Comparison of ENCODE assay signal across 13 cellular contexts in genomic region chr1:23273450-23274133, GRCh38. TPM values are rescaled to one million over a fixed set of nuclear protein-coding genes. Genes with fewer than 3 reads are reported as not detected.
DNase-seq lines count a peak whose midpoint lies in the region; ATAC-seq, FAIRE-seq and TF ChIP-seq lines count a peak whose summit lies in the region.
"Had no signal": no experiment of that assay in that cellular context is flagged by ENCODE, and none has a peak within 500 bp of the region (broad histone marks: within the 10 kb centered on the region; RNA-seq: fewer than 3 reads in every experiment).

No MANE protein-coding gene starts in this region.

- in situ Hi-C loops in HepG2 (cut with HindIII; ENCODE audit: extremely low pct_ligation_motif_present, low pct_unique_long_range_greater_than_20kb): loop anchor here (10.0 kb wide), 2 partner anchors 169 to 299 kb away; partner anchors contain the start of gene LACTBL1

- ATAC-seq in body of pancreas (no peak), HepG2 (no peak), omental fat pad (ENCODE audit: low FRiP score) (no peak)
- ATAC-seq: GM12878 had no signal

- TF ChIP-seq RAD21 in HepG2 (CRISPR knock-in tag; IDR thresholded peaks at IDR 0.05): no peak

- intact Hi-C loops in body of pancreas (cut with DNase I): no loop called here
- intact Hi-C loops in HepG2 (cut with micrococcal nuclease; ENCODE audit: unreplicated experiment): loop anchor here (10.0 kb wide), 2 partner anchors 59 to 299 kb away; partner anchors contain the start of genes HTR1D and LACTBL1

- TF ChIP-seq POLR2A in body of pancreas (IDR thresholded peaks at IDR 0.05): no peak
- TF ChIP-seq POLR2A in HepG2 (IDR thresholded peaks at IDR 0.05; ENCODE audit: insufficient read depth in 1 of 2, low read depth in 2 of 2, low read length in 2 of 2): no peak

- no peaks in the 10 kb centered on the region for H4K20me1 ChIP-seq in HepG2 (ENCODE audit: insufficient read depth, low read length)

- no peak for TF ChIP-seq CTCF in AG09319 (IDR thresholded peaks at IDR 0.05; ENCODE audit: low read depth, low read length)
- no peak for TF ChIP-seq CTCF in body of pancreas (IDR thresholded peaks at IDR 0.05)
- TF ChIP-seq CTCF in HepG2 (CRISPR knock-in tag; IDR thresholded peaks at IDR 0.05): no peak
- no peak for TF ChIP-seq CTCF in omental fat pad (IDR thresholded peaks at IDR 0.05)
- TF ChIP-seq CTCF in glutamatergic neuron (IDR thresholded peaks at IDR 0.05; ENCODE audit: partially characterized antibody, unreplicated experiment): no peak
- TF ChIP-seq CTCF in endothelial cell (IDR thresholded peaks at IDR 0.05; ENCODE audit: unreplicated experiment): no peak

- no peak overlapping the region for H2AFZ ChIP-seq in HepG2 (ENCODE audit: low read length)

- H3K79me2 ChIP-seq in HepG2 (ENCODE audit: insufficient read depth, low read length): no peaks in the 10 kb centered on the region

- no peak overlapping the region for H3K27ac ChIP-seq in body of pancreas
- no peak overlapping the region for H3K27ac ChIP-seq in HepG2 (ENCODE audit: extremely low read length, insufficient read depth, low read length)
- H3K27ac ChIP-seq: skin epidermis, VCaP had no signal

- H3K4me3 ChIP-seq in body of pancreas (no peak overlapping the region), HepG2 (replicated peaks in 1 of 3; ENCODE audit: insufficient read depth in 1 of 3, low read depth in 2 of 3, low read length in 3 of 3) (no peak overlapping the region)
- H3K4me3 ChIP-seq: GM12878, skin epidermis had no signal

- DNase-seq in AG09319 (ENCODE audit: extremely low read depth, low read depth): peak; percentile 65
- peak; percentile 66 for DNase-seq in LHCN-M2 (ENCODE audit: low read depth)
- peak in 3 of 4 donors; percentile 19 to 25 (median 25) for DNase-seq in body of pancreas
- DNase-seq in HepG2 (ENCODE audit: low spot score): peak; percentile 23
- no peak for DNase-seq in NCI-H1436 treated with DMSO at 0.1 percent for 48 hours (lab: John Stamatoyannopoulos, UW)
- no peak for DNase-seq in omental fat pad (ENCODE audit: low spot score)
- no peak for DNase-seq in glutamatergic neuron
- no peak for DNase-seq in endothelial cell (ENCODE audit: low spot score)
- DNase-seq: CD4-positive, alpha-beta T cell had no signal

- TF ChIP-seq EP300 in HepG2 (IDR thresholded peaks at IDR 0.05; ENCODE audit: low read depth in 2 of 2, low read length in 2 of 2): no peak
- no peak for TF ChIP-seq EP300 in HepG2 (CRISPR knock-in tag; IDR thresholded peaks at IDR 0.05; ENCODE audit: borderline replicate concordance)

- no peak overlapping the region for H3K4me2 ChIP-seq in HepG2 (ENCODE audit: low read depth, low read length)

- CTCF ChIA-PET in HepG2 (lab: Yijun Ruan, JAX; ENCODE audit: low intra/inter-chr PET ratio, low total read pairs): no interaction called here

- H3K36me3 ChIP-seq in body of pancreas (replicated peaks in 1 of 2; ENCODE audit: insufficient read depth in 1 of 2, low read depth in 2 of 2): no peaks in the 10 kb centered on the region
- no peaks in the 10 kb centered on the region for H3K36me3 ChIP-seq in HepG2 (replicated peaks in 1 of 2; ENCODE audit: control insufficient read depth in 1 of 2, insufficient read depth in 2 of 2, low read length in 2 of 2)

- POLR2A ChIA-PET in HepG2 (lab: Yijun Ruan, JAX): no interaction called here

- H3K4me1 Mint-ChIP-seq in glutamatergic neuron (ENCODE audit: low read depth, unreplicated experiment) (no peaks in the 10 kb centered on the region), endothelial cell (ENCODE audit: unreplicated experiment) (no peaks in the 10 kb centered on the region)

- no peaks in the 10 kb centered on the region for H3K27me3 ChIP-seq in body of pancreas
- H3K27me3 ChIP-seq in HepG2 (ENCODE audit: control insufficient read depth in 1 of 2, insufficient read depth in 2 of 2, low read length in 2 of 2): no peaks in the 10 kb centered on the region; a peak in 1 of 5 replicates

- H3K4me1 ChIP-seq in body of pancreas: peaks cover 3% of the 10 kb centered on the region
- peaks cover 10% of the 10 kb centered on the region for H3K4me1 ChIP-seq in HepG2 (ENCODE audit: insufficient read depth, low read length)

- H3K9ac ChIP-seq in HepG2 (ENCODE audit: insufficient read depth, low read depth, low read length): no peak overlapping the region

- H3K4me3 Mint-ChIP-seq in glutamatergic neuron (ENCODE audit: unreplicated experiment): no peak overlapping the region
- no peak overlapping the region for H3K4me3 Mint-ChIP-seq in endothelial cell (ENCODE audit: unreplicated experiment)
- H3K4me3 Mint-ChIP-seq: CD4-positive, alpha-beta T cell had no signal

- WGBS in body of pancreas, 2 donors: 72 to 76% methylated on average over 8 of the region's 8 CpGs
- 40% methylated on average over 8 of the region's 8 CpGs for WGBS in HepG2 (ENCODE audit: low lambda C conversion rate)

- H3K36me3 Mint-ChIP-seq in glutamatergic neuron (ENCODE audit: unreplicated experiment) (no peaks in the 10 kb centered on the region), endothelial cell (ENCODE audit: low read depth, unreplicated experiment) (no peaks in the 10 kb centered on the region)

- H3K9me3 Mint-ChIP-seq in glutamatergic neuron (ENCODE audit: unreplicated experiment) (peaks cover 1% of the 10 kb centered on the region), endothelial cell (ENCODE audit: unreplicated experiment) (no peaks in the 10 kb centered on the region)
- H3K9me3 Mint-ChIP-seq: CD4-positive, alpha-beta T cell had no signal

- FAIRE-seq in HepG2 (lab: Jason Lieb, UNC): no peak
- FAIRE-seq: GM12878 had no signal

- H3K27ac Mint-ChIP-seq in glutamatergic neuron (ENCODE audit: unreplicated experiment) (no peak overlapping the region), endothelial cell (ENCODE audit: unreplicated experiment) (no peak overlapping the region)
- H3K27ac Mint-ChIP-seq: CD4-positive, alpha-beta T cell had no signal

- no peaks in the 10 kb centered on the region for H3K27me3 Mint-ChIP-seq in glutamatergic neuron (ENCODE audit: unreplicated experiment)
- H3K27me3 Mint-ChIP-seq in endothelial cell (ENCODE audit: unreplicated experiment): no peaks in the 10 kb centered on the region

- no peaks in the 10 kb centered on the region for H3K9me3 ChIP-seq in body of pancreas
- H3K9me3 ChIP-seq in HepG2 (ENCODE audit: low read length): no peaks in the 10 kb centered on the region

- no TSS peak for BruUV-seq in HepG2 (replicated peaks; lab: Mats Ljungman, UMichigan)

TF ChIP-seq in HepG2, 621 proteins besides CTCF, POLR2A, EP300 and RAD21 (continues in another document):
- TF ChIP-seq GPBP1L1 (CRISPR knock-in tag; IDR thresholded peaks at IDR 0.05): no peak
- TF ChIP-seq RAD51 (IDR thresholded peaks at IDR 0.05; ENCODE audit: borderline replicate concordance): no peak
- no peak for TF ChIP-seq ZNF138 (CRISPR knock-in tag; IDR thresholded peaks at IDR 0.05; ENCODE audit: low read depth)
- no peak for TF ChIP-seq RBM39 (IDR thresholded peaks at IDR 0.05; ENCODE audit: low read depth, low read length, poor library complexity, severe bottlenecking)
- TF ChIP-seq REL (CRISPR knock-in tag; conservative IDR thresholded peaks at IDR 0.05): no peak
- TF ChIP-seq SIX4 (CRISPR knock-in tag; IDR thresholded peaks at IDR 0.05): no peak
- TF ChIP-seq RFX1 (IDR thresholded peaks at IDR 0.05): no peak
- TF ChIP-seq ZNF292 (CRISPR knock-in tag; IDR thresholded peaks at IDR 0.05; ENCODE audit: borderline replicate concordance, low read depth): no peak

RNA-seq across cellular contexts. Expression of gene HTR1D, which starts 56.3 kb away (rescaled TPM):
- total RNA-seq in LHCN-M2 (2014; rRNA removed) (not detected in 2 replicates), body of pancreas (not detected), HepG2 (2016; rRNA removed; fragmentation: Illumina TruSeq; extraction: Trizol) (0.04 and 0.25 TPM in 2 replicates), omental fat pad (not detected), glutamatergic neuron (ENCODE audit: unreplicated experiment) (0.20 TPM), endothelial cell (ENCODE audit: unreplicated experiment) (0.54 TPM)
- polyA plus RNA-seq in LHCN-M2 (2012): 0.38 TPM
- total RNA-seq in HepG2 (2016; cell fraction: cytosol; rRNA removed; fragmentation: Illumina TruSeq; extraction: Trizol; ENCODE audit: low read depth): not detected in 2 replicates
- total RNA-seq in HepG2 (2016; cell fraction: insoluble cytoplasmic fraction; rRNA removed; fragmentation: Illumina TruSeq; extraction: Trizol): 0.12 and 0.13 TPM in 2 replicates
- 0.12 and 0.21 TPM in 2 replicates for total RNA-seq in HepG2 (2016; cell fraction: membrane; rRNA removed; fragmentation: Illumina TruSeq; extraction: Trizol)
- not detected in 2 replicates for total RNA-seq in HepG2 (2016; cell fraction: nucleus; rRNA removed; fragmentation: Illumina TruSeq; extraction: Trizol)
- polyA plus RNA-seq in HepG2 (2011; rRNA removed): 0.07 and 0.29 TPM in 2 replicates
- polyA plus RNA-seq in HepG2 (2011; cell fraction: cytosol; rRNA removed): 0.05 and 0.15 TPM in 2 replicates
- polyA plus RNA-seq in HepG2 (2011; cell fraction: nucleus; rRNA removed): 0.08 and 0.10 TPM in 2 replicates
- 0.23 and 0.67 TPM in 2 replicates for polyA plus RNA-seq in HepG2 (2012)
- polyA plus RNA-seq in HepG2 (2016; cell fraction: cytosol; fragmentation: Illumina TruSeq; extraction: Trizol; ENCODE audit: low read depth): 0.07 TPM in 1 of 2 replicates, not detected in the other
- 0.22 and 0.25 TPM in 2 replicates for polyA plus RNA-seq in HepG2 (2016; cell fraction: insoluble cytoplasmic fraction; fragmentation: Illumina TruSeq; extraction: Trizol; ENCODE audit: low read depth)
- polyA plus RNA-seq in HepG2 (2016; cell fraction: membrane; fragmentation: Illumina TruSeq; extraction: Trizol; ENCODE audit: low read depth): 0.18 and 0.20 TPM in 2 replicates
- polyA plus RNA-seq in HepG2 (2016; cell fraction: nucleus; fragmentation: Illumina TruSeq; extraction: Trizol; ENCODE audit: insufficient read depth, low read depth): 0.31 TPM in 2 replicates
- 0.16 and 17.0 TPM in 2 replicates for polyA minus RNA-seq in HepG2 (2011; rRNA and poly(A)+ RNA removed; ENCODE audit: low replicate concordance)
- polyA minus RNA-seq in HepG2 (2011; cell fraction: cytosol; rRNA and poly(A)+ RNA removed): not detected in 2 replicates
- 0.37 TPM in 1 of 2 replicates, not detected in the other for polyA minus RNA-seq in HepG2 (2011; cell fraction: nucleus; rRNA and poly(A)+ RNA removed)
- total RNA-seq: CD4-positive, alpha-beta T cell; GM12878; mononuclear cell had no signal

Comparison
In these comparisons a context has a peak if more than half of its experiments do, and no peak if none do; other contexts are left out.
1. DNase-seq: peak in AG09319 (single experiment), LHCN-M2 (single experiment), body of pancreas (3 of 4) and HepG2 (single experiment); none in NCI-H1436 treated with DMSO at 0.1 percent for 48 hours (single experiment), omental fat pad (single experiment), glutamatergic neuron (single experiment) and endothelial cell (single experiment).